In genomic region chr11:124887667-124888013, GRCh38 we compare ENCODE assay signal across 20 cellular contexts. TPM values are rescaled to one million over a fixed set of nuclear protein-coding genes. Genes with fewer than 3 reads are reported as not detected.
DNase-seq lines count a peak whose midpoint lies in the region; ATAC-seq and TF ChIP-seq lines count a peak whose summit lies in the region.
"Had no signal": no experiment of that assay in that cellular context is flagged by ENCODE, and none has a peak within 500 bp of the region (broad histone marks: within the 10 kb centered on the region; RNA-seq: fewer than 3 reads in every experiment).

No MANE protein-coding gene starts in this region.

- peak; percentile 3 for DNase-seq in 8988T
- DNase-seq in coronary artery (ENCODE audit: low spot score) = peak; percentile 61
- peak; percentile 14 for DNase-seq in omental fat pad (ENCODE audit: low spot score)
- no peak for DNase-seq in NCI-H1417 treated with DMSO at 0.1 percent for 48 hours (lab: John Stamatoyannopoulos, UW)
- DNase-seq: AML-193; CD4-positive, alpha-beta T cell; DMS153; DMS79; GDM1; GOT3; HFFc6 had no signal

- H3K4me3 ChIP-seq in coronary artery (no peak overlapping the region), subcutaneous abdominal adipose tissue (ENCODE audit: low read depth in 1 of 5, low read length in 5 of 5) (no peak overlapping the region)
- H3K4me3 ChIP-seq: A549 had no signal

- peaks cover 0 to 44% (median 27%) of the 10 kb centered on the region in 5 donors for H3K36me3 ChIP-seq in subcutaneous abdominal adipose tissue (ENCODE audit: control insufficient read depth in 5 of 5, insufficient read depth in 5 of 5, low read length in 5 of 5)

- ATAC-seq in omental fat pad (ENCODE audit: low FRiP score) (no peak), GM21576 (IDR thresholded peaks at IDR 0.05; ENCODE audit: unreplicated experiment) (no peak), GM19452 (IDR thresholded peaks at IDR 0.05; ENCODE audit: unreplicated experiment) (no peak)
- ATAC-seq: A549, HCT116, HepG2 had no signal

- TF ChIP-seq CTCF in coronary artery (IDR thresholded peaks at IDR 0.05) (no peak), omental fat pad (IDR thresholded peaks at IDR 0.05) (no peak)

- H3K27ac ChIP-seq in coronary artery (no peak overlapping the region), subcutaneous abdominal adipose tissue (ENCODE audit: low read depth, low read length) (peak overlapping the region; percentile 41)
- H3K27ac ChIP-seq: A549, C4-2B had no signal

- no peaks in the 10 kb centered on the region for H3K9me3 ChIP-seq in subcutaneous abdominal adipose tissue (ENCODE audit: control insufficient read depth in 5 of 5, low read length in 5 of 5)
- H3K9me3 ChIP-seq: A549 had no signal

- H3K4me1 ChIP-seq in subcutaneous abdominal adipose tissue (ENCODE audit: control insufficient read depth in 5 of 5, insufficient read depth in 5 of 5, low read length in 5 of 5) = peaks cover 30 to 89% (median 55%) of the 10 kb centered on the region in 5 donors
- H3K4me1 ChIP-seq: A549 had no signal

- H3K27me3 ChIP-seq in subcutaneous abdominal adipose tissue (ENCODE audit: control insufficient read depth in 5 of 5, insufficient read depth in 4 of 5, low read length in 5 of 5) = no peaks in the 10 kb centered on the region

- no peak overlapping the region for H3K9ac ChIP-seq in subcutaneous abdominal adipose tissue (ENCODE audit: low read length in 5 of 5)

RNA-seq across cellular contexts. Expression of gene ROBO4, which starts 10.0 kb away (rescaled TPM):
- total RNA-seq in omental fat pad = 100 to 1,000 TPM in 1 of 4 donors, 10 to 100 TPM in 3; 31.7 to 152 (median 75.2) TPM
- total RNA-seq: CD4-positive, alpha-beta T cell; H7 had no signal

RNA-seq across cellular contexts. Expression of gene ROBO3, which starts 22.4 kb away (rescaled TPM):
- 10 to 100 TPM; 24.5 to 71.5 (median 27.9) TPM for total RNA-seq in omental fat pad

RNA-seq across cellular contexts. Expression of gene HEPN1, which starts 31.4 kb away (rescaled TPM):
- under 1 TPM in 1 of 4 donors, not detected in 3; 0.56 TPM for total RNA-seq in omental fat pad
- total RNA-seq: CD4-positive, alpha-beta T cell; Daoy; H7; HepG2; HFFc6 had no signal

RNA-seq across cellular contexts. Expression of gene HEPACAM, which starts 48.2 kb away (rescaled TPM):
- total RNA-seq in omental fat pad = 10 to 100 TPM in 3 of 4 donors, 1 to 10 TPM in 1; 8.5 to 37.3 (median 21.3) TPM
- total RNA-seq: CD4-positive, alpha-beta T cell; Daoy; H7 had no signal
